8 cellular contexts compared by ENCODE assay signal in the genomic region with DNA sequence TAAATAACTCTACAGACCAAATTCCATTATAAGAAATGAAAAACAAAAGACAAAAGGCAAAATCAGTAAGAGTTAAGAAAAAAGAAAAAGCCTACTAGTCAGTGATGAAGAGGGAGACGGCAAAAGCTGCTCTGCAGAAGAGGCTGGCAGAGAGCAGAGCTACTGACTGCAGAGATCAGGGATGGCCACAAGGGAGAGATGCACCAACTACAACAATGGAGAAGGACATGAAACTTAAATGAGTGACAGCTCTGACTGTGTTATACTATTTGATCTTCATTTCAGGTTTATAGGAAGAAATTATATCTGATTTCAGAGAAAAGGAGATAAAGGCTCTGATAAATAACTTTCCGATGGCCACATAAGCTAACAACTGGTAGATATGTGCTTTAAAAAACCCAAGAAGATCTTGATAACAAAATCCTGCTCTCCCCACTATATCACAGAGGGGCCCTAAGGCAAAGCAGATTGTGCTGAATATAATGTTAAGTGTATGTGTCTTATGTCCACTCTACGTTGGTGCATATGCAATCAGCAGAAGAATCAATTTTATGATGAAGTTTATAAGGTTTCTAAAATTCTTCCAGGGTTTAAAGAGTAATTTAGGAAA. TPM values are rescaled to one million over a fixed set of nuclear protein-coding genes. Genes with fewer than 3 reads are reported as not detected.
A peak's percentile ranks its signal among the peaks of the same experiment; 100 is the strongest.
DNase-seq lines count a peak whose midpoint lies in the region; ATAC-seq and TF ChIP-seq lines count a peak whose summit lies in the region.

No MANE protein-coding gene starts in this region.

- peak; percentile 41 for TF ChIP-seq CTCF in astrocyte of the cerebellum (IDR thresholded peaks at IDR 0.05; ENCODE audit: low read depth, low read length, missing control alignments)

- H3K4me1 Mint-ChIP-seq in activated T-cell treated with anti-CD3 and anti-CD28 coated beads, Interleukin-2, amount 50 U/mL, for 72 hours (ENCODE audit: low read depth) = no peaks in the 10 kb centered on the region

- no peaks in the 10 kb centered on the region for H3K27me3 Mint-ChIP-seq in activated T-cell treated with anti-CD3 and anti-CD28 coated beads, Interleukin-2, amount 50 U/mL, for 72 hours (ENCODE audit: low read depth)

- peak overlapping the region; percentile 35 for H3K27ac Mint-ChIP-seq in activated T-cell treated with anti-CD3 and anti-CD28 coated beads, Interleukin-2, amount 50 U/mL, for 72 hours

- DNase-seq in activated T-cell treated with anti-CD3 and anti-CD28 coated beads, Interleukin-2, amount 50 U/mL, for 72 hours = no peak
- DNase-seq in activated T-cell treated with anti-CD3 and anti-CD28 coated beads, Interleukin-2, amount 50 U/mL, for 1 hour = no peak
- DNase-seq in astrocyte of the cerebellum (ENCODE audit: low read depth) (no peak), left lobe of liver (ENCODE audit: low spot score) (no peak), OCI-M2 (lab: John Stamatoyannopoulos, UW; ENCODE audit: unreplicated experiment) (no peak)
- no peak for DNase-seq in stimulated activated CD4-positive, alpha-beta T cell treated with anti-CD3 and anti-CD28 coated beads, Interleukin-4, amount 100 ng/mL, for 1 hour

- in situ Hi-C loops in astrocyte of the cerebellum (cut with HindIII; ENCODE audit: low sequenced_read_pairs) = no loop called here

- ATAC-seq in activated T-cell treated with anti-CD3 and anti-CD28 coated beads, Interleukin-2, amount 50 U/mL, for 72 hours (replicated peaks in 1 of 2) = peak in 1 of 2 donors; percentile 48
- ATAC-seq in HG03565 (IDR thresholded peaks at IDR 0.05; ENCODE audit: unreplicated experiment) = peak; percentile 64
- ATAC-seq in left lobe of liver = peak; percentile 79
- no peak for ATAC-seq in GM19463 (IDR thresholded peaks at IDR 0.05; ENCODE audit: unreplicated experiment)

- no peak overlapping the region for H3K4me3 ChIP-seq in astrocyte of the cerebellum (ENCODE audit: low read depth, low read length)

- no peaks in the 10 kb centered on the region for H3K9me3 Mint-ChIP-seq in activated T-cell treated with anti-CD3 and anti-CD28 coated beads, Interleukin-2, amount 50 U/mL, for 72 hours

- no peak overlapping the region for H3K4me3 Mint-ChIP-seq in activated T-cell treated with anti-CD3 and anti-CD28 coated beads, Interleukin-2, amount 50 U/mL, for 72 hours

- H3K36me3 Mint-ChIP-seq in activated T-cell treated with anti-CD3 and anti-CD28 coated beads, Interleukin-2, amount 50 U/mL, for 72 hours (ENCODE audit: insufficient read depth in 2 of 2) = peaks cover 3 to 11% of the 10 kb centered on the region in 2 donors

RNA-seq across cellular contexts. Expression of a gene that starts 58.4 kb away (rescaled TPM):
- 10 to 100 TPM; 19.1 to 20.3 TPM for total RNA-seq in activated T-cell treated with anti-CD3 and anti-CD28 coated beads, Interleukin-2, amount 50 U/mL, for 72 hours
- total RNA-seq in left lobe of liver = 19.9 TPM
